Comparison of ENCODE assay signal across 24 cellular contexts in genomic region chr19:49892716-49893115, GRCh38. TPM values are rescaled to one million over a fixed set of nuclear protein-coding genes. Genes with fewer than 3 reads are reported as not detected.
A peak's percentile ranks its signal among the peaks of the same experiment; 100 is the strongest.
DNase-seq lines count a peak whose midpoint lies in the region; ATAC-seq and TF ChIP-seq lines count a peak whose summit lies in the region.
"Had no signal": no experiment of that assay in that cellular context is flagged by ENCODE, and none has a peak within 500 bp of the region (broad histone marks: within the 10 kb centered on the region; RNA-seq: fewer than 3 reads in every experiment).

No MANE protein-coding gene starts in this region.

- H3K4me3 ChIP-seq in GM06990 (replicated peaks; ENCODE audit: low read depth, low read length) = peak overlapping the region; percentile 49
- H3K4me3 ChIP-seq: lung, spleen, uterus had no signal

- POLR2A ChIA-PET in activated CD4-positive, alpha-beta T cell treated with anti-CD3 and anti-CD28 coated beads, Interleukin-2, amount 10 ng/mL, durations not matched to agents 7 days and 5 days (lab: Charles Lee) = no interaction called here

- CTCF ChIA-PET in activated CD4-positive, alpha-beta T cell treated with anti-CD3 and anti-CD28 coated beads, Interleukin-2, amount 10 ng/mL, durations not matched to agents 7 days and 5 days (lab: Charles Lee) = interaction anchor here (1.0 kb wide), 1 partner anchor 9 kb away, joined by 3 read pairs; no protein-coding TSS in a partner anchor

- H3K36me3 ChIP-seq in GM06990 (ENCODE audit: control insufficient read depth, insufficient read depth, low read length) = peaks cover 29% of the 10 kb centered on the region
- H3K36me3 ChIP-seq: uterus had no signal

- no peaks in the 10 kb centered on the region for H3K9me3 Mint-ChIP-seq in activated CD4-positive, alpha-beta T cell treated with anti-CD3 and anti-CD28 coated beads, Interleukin-2, amount 10 ng/mL, durations not matched to agents 7 days and 5 days
- no peaks in the 10 kb centered on the region for H3K9me3 Mint-ChIP-seq in activated T-helper 17 cell treated with anti-CD3 and anti-CD28 coated beads, Interleukin-2, amount 50 U/mL, for 72 hours
- no peaks in the 10 kb centered on the region for H3K9me3 Mint-ChIP-seq in neural crest cell

- ATAC-seq in activated T-helper 17 cell treated with anti-CD3 and anti-CD28 coated beads, Interleukin-2, amount 50 U/mL, for 72 hours (replicated peaks) = no peak
- ATAC-seq in HG02938 (IDR thresholded peaks at IDR 0.05; ENCODE audit: unreplicated experiment) = no peak
- ATAC-seq: esophagus mucosa, PC-3 had no signal

- H3K4me1 Mint-ChIP-seq in activated CD4-positive, alpha-beta T cell treated with anti-CD3 and anti-CD28 coated beads, Interleukin-2, amount 10 ng/mL, durations not matched to agents 7 days and 5 days = peaks cover 35% of the 10 kb centered on the region
- H3K4me1 Mint-ChIP-seq in activated T-helper 17 cell treated with anti-CD3 and anti-CD28 coated beads, Interleukin-2, amount 50 U/mL, for 72 hours = peaks cover 41% of the 10 kb centered on the region
- peaks cover 8% of the 10 kb centered on the region for H3K4me1 Mint-ChIP-seq in neural crest cell

- TF ChIP-seq CTCF in GM06990 (IDR thresholded peaks at IDR 0.05; ENCODE audit: insufficient read depth, low read length, poor library complexity, severe bottlenecking) (no peak), neural crest cell (conservative IDR thresholded peaks at IDR 0.05) (no peak)

- H3K36me3 Mint-ChIP-seq in activated CD4-positive, alpha-beta T cell treated with anti-CD3 and anti-CD28 coated beads, Interleukin-2, amount 10 ng/mL, durations not matched to agents 7 days and 5 days (ENCODE audit: low read depth) = no peaks in the 10 kb centered on the region
- H3K36me3 Mint-ChIP-seq in activated T-helper 17 cell treated with anti-CD3 and anti-CD28 coated beads, Interleukin-2, amount 50 U/mL, for 72 hours (ENCODE audit: low read depth) = peaks cover 100% of the 10 kb centered on the region
- no peaks in the 10 kb centered on the region for H3K36me3 Mint-ChIP-seq in neural crest cell (ENCODE audit: low read depth)

- peaks cover 3% of the 10 kb centered on the region for H3K27me3 Mint-ChIP-seq in activated CD4-positive, alpha-beta T cell treated with anti-CD3 and anti-CD28 coated beads, Interleukin-2, amount 10 ng/mL, durations not matched to agents 7 days and 5 days
- H3K27me3 Mint-ChIP-seq in activated T-helper 17 cell treated with anti-CD3 and anti-CD28 coated beads, Interleukin-2, amount 50 U/mL, for 72 hours = no peaks in the 10 kb centered on the region
- H3K27me3 Mint-ChIP-seq in neural crest cell (ENCODE audit: low read depth) = peaks cover 29% of the 10 kb centered on the region

- no peak for DNase-seq in activated CD4-positive, alpha-beta T cell treated with anti-CD3 and anti-CD28 coated beads, Interleukin-2, amount 10 ng/mL, durations not matched to agents 7 days and 5 days
- no peak for DNase-seq in activated CD4-positive, alpha-beta T cell treated with anti-CD3 and anti-CD28 coated beads for 4 hours
- DNase-seq in GM06990 (ENCODE audit: extremely low read depth, insufficient read length) (no peak), neural crest cell (ENCODE audit: low read depth, low spot score) (no peak), GM19238 (ENCODE audit: insufficient read length, low spot score) (no peak), AG08395 (ENCODE audit: low spot score) (no peak)
- DNase-seq: activated gamma-delta T cell treated with Interleukin-2 at 50 U/mL for 16 hours; DMS 273 treated with DMSO at 0.1 percent for 48 hours; KG1; kidney; NCI-H2029; NCI-H345; NCI-H82; PC-3; retina; SHP77 treated with DMSO at 0.1 percent for 48 hours; spleen; stimulated activated CD4-positive, alpha-beta T cell treated with anti-CD3 and anti-CD28 coated beads, Interleukin-4, amount 100 ng/mL, for 4 hours; T-helper 2 cell; uterus had no signal

- H3K4me3 Mint-ChIP-seq in activated CD4-positive, alpha-beta T cell treated with anti-CD3 and anti-CD28 coated beads, Interleukin-2, amount 10 ng/mL, durations not matched to agents 7 days and 5 days = no peak overlapping the region
- peak overlapping the region; percentile 93 for H3K4me3 Mint-ChIP-seq in activated T-helper 17 cell treated with anti-CD3 and anti-CD28 coated beads, Interleukin-2, amount 50 U/mL, for 72 hours
- peak overlapping the region; percentile 41 for H3K4me3 Mint-ChIP-seq in neural crest cell

- no peaks in the 10 kb centered on the region for H3K27me3 ChIP-seq in GM06990 (replicated peaks; ENCODE audit: control insufficient read depth, insufficient read depth, low read length)
- H3K27me3 ChIP-seq: uterus had no signal

- peak overlapping the region; percentile 66 for H3K27ac Mint-ChIP-seq in activated CD4-positive, alpha-beta T cell treated with anti-CD3 and anti-CD28 coated beads, Interleukin-2, amount 10 ng/mL, durations not matched to agents 7 days and 5 days
- H3K27ac Mint-ChIP-seq in activated T-helper 17 cell treated with anti-CD3 and anti-CD28 coated beads, Interleukin-2, amount 50 U/mL, for 72 hours = peak overlapping the region; percentile 99
- no peak overlapping the region for H3K27ac Mint-ChIP-seq in neural crest cell (ENCODE audit: unreplicated experiment)

RNA-seq across cellular contexts. Expression of gene IL4I1, which starts 4.0 kb away (rescaled TPM):
- total RNA-seq in activated CD4-positive, alpha-beta T cell treated with anti-CD3 and anti-CD28 coated beads, Interleukin-2, amount 10 ng/mL, durations not matched to agents 7 days and 5 days = 1 to 10 TPM; 3.7 to 4.2 TPM
- 100 to 1,000 TPM in 1 of 2 donors, 10 to 100 TPM in 1; 42.0 to 177 TPM for total RNA-seq in activated T-helper 17 cell treated with anti-CD3 and anti-CD28 coated beads, Interleukin-2, amount 50 U/mL, for 72 hours
- total RNA-seq in neural crest cell = 0.12 and 0.41 TPM in 2 replicates
- total RNA-seq: esophagus mucosa had no signal

RNA-seq across cellular contexts. Expression of gene TBC1D17, which starts 15.2 kb away (rescaled TPM):
- 10 to 100 TPM; 33.2 to 33.8 TPM for total RNA-seq in activated CD4-positive, alpha-beta T cell treated with anti-CD3 and anti-CD28 coated beads, Interleukin-2, amount 10 ng/mL, durations not matched to agents 7 days and 5 days
- 10 to 100 TPM; 21.4 to 57.4 TPM for total RNA-seq in activated T-helper 17 cell treated with anti-CD3 and anti-CD28 coated beads, Interleukin-2, amount 50 U/mL, for 72 hours
- total RNA-seq in neural crest cell = 30.5 and 34.5 TPM in 2 replicates

RNA-seq across cellular contexts. Expression of gene AKT1S1, which starts 15.6 kb away (rescaled TPM):
- 10 to 100 TPM; 17.5 to 18.9 TPM for total RNA-seq in activated CD4-positive, alpha-beta T cell treated with anti-CD3 and anti-CD28 coated beads, Interleukin-2, amount 10 ng/mL, durations not matched to agents 7 days and 5 days
- total RNA-seq in activated T-helper 17 cell treated with anti-CD3 and anti-CD28 coated beads, Interleukin-2, amount 50 U/mL, for 72 hours = 10 to 100 TPM; 33.8 to 72.8 TPM
- total RNA-seq in neural crest cell = 38.6 and 39.6 TPM in 2 replicates

RNA-seq across cellular contexts. Expression of gene PNKP, which starts 25.3 kb away (rescaled TPM):
- total RNA-seq in activated CD4-positive, alpha-beta T cell treated with anti-CD3 and anti-CD28 coated beads, Interleukin-2, amount 10 ng/mL, durations not matched to agents 7 days and 5 days = 100 to 1,000 TPM; 105 to 131 TPM
- 100 to 1,000 TPM; 100 to 111 TPM for total RNA-seq in activated T-helper 17 cell treated with anti-CD3 and anti-CD28 coated beads, Interleukin-2, amount 50 U/mL, for 72 hours
- total RNA-seq in neural crest cell = 131 and 135 TPM in 2 replicates

RNA-seq across cellular contexts. Expression of gene ATF5, which starts 36.3 kb away (rescaled TPM):
- total RNA-seq in activated CD4-positive, alpha-beta T cell treated with anti-CD3 and anti-CD28 coated beads, Interleukin-2, amount 10 ng/mL, durations not matched to agents 7 days and 5 days = 10 to 100 TPM; 10.5 to 12.1 TPM
- 10 to 100 TPM; 26.0 to 28.6 TPM for total RNA-seq in activated T-helper 17 cell treated with anti-CD3 and anti-CD28 coated beads, Interleukin-2, amount 50 U/mL, for 72 hours
- total RNA-seq in neural crest cell = 23.4 and 24.2 TPM in 2 replicates

Comparison
In these comparisons a context has a peak if more than half of its experiments do, and no peak if none do; other contexts are left out.
1. RNA of gene IL4I1, which starts 4.0 kb away (total RNA-seq): 42.0 to 177 TPM in activated T-helper 17 cell treated with anti-CD3 and anti-CD28 coated beads, Interleukin-2, amount 50 U/mL, for 72 hours; 3.7 to 4.2 TPM in activated CD4-positive, alpha-beta T cell treated with anti-CD3 and anti-CD28 coated beads, Interleukin-2, amount 10 ng/mL, durations not matched to agents 7 days and 5 days and 0.12 to 0.41 TPM in neural crest cell; every median in the first group is over 4 times any median in the second.